ENCODE assay signal across 8 cellular contexts in genomic region chr9:132079391-132080071, GRCh38. TPM values are rescaled to one million over a fixed set of nuclear protein-coding genes. Genes with fewer than 3 reads are reported as not detected.
DNase-seq lines count a peak whose midpoint lies in the region; ATAC-seq and TF ChIP-seq lines count a peak whose summit lies in the region.

A gene with protein sequence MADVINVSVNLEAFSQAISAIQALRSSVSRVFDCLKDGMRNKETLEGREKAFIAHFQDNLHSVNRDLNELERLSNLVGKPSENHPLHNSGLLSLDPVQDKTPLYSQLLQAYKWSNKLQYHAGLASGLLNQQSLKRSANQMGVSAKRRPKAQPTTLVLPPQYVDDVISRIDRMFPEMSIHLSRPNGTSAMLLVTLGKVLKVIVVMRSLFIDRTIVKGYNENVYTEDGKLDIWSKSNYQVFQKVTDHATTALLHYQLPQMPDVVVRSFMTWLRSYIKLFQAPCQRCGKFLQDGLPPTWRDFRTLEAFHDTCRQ (minus strand): TSS chr9:132079867. CDS start chr9:132079844, 23 bp downstream.

- no peaks in the 10 kb centered on the region for H3K9me3 ChIP-seq in AG04450 (ENCODE audit: control insufficient read depth, insufficient read depth, low read length)

- H3K27me3 ChIP-seq in AG04450 (ENCODE audit: control insufficient read depth, insufficient read depth, low read length) (no peaks in the 10 kb centered on the region), kidney epithelial cell (ENCODE audit: control insufficient read depth, insufficient read depth, low read length) (no peaks in the 10 kb centered on the region)

- H3K36me3 ChIP-seq in kidney epithelial cell (ENCODE audit: control insufficient read depth, insufficient read depth, low read length), result no peaks in the 10 kb centered on the region

- DNase-seq in AG04450 (ENCODE audit: low read depth, low spot score) (peak; percentile 62), NCI-H510A (lab: John Stamatoyannopoulos, UW) (peak; percentile 89), cerebellum (ENCODE audit: low spot score) (peak; percentile 89), kidney epithelial cell (ENCODE audit: low read depth) (peak; percentile 71)
- peak; percentile 91 for DNase-seq in activated CD4-positive, alpha-beta T cell treated with anti-CD3 and anti-CD28 coated beads for 1 hour
- peak; percentile 95 for DNase-seq in stimulated activated CD4-positive, alpha-beta T cell treated with anti-CD3 and anti-CD28 coated beads, Interleukin-15, amount 100 ng/mL, for 24 hours

- POLR2A ChIA-PET in AG04450 (lab: Yijun Ruan, JAX), result interaction anchor here (0.7 to 1.1 kb wide), 2 partner anchors 142 to 242 kb away, joined by 3 read pairs; no protein-coding TSS in a partner anchor

- ATAC-seq in GM18907 (IDR thresholded peaks at IDR 0.05; ENCODE audit: unreplicated experiment) (peak; percentile 88), HG03354 (IDR thresholded peaks at IDR 0.05; ENCODE audit: poor library complexity, severe bottlenecking, unreplicated experiment) (peak; percentile 89)

- TF ChIP-seq CTCF in AG04450 (IDR thresholded peaks at IDR 0.05; ENCODE audit: low read depth, low read length), result no peak
- no peak for TF ChIP-seq CTCF in kidney epithelial cell (IDR thresholded peaks at IDR 0.05; ENCODE audit: insufficient read depth, low read length, poor library complexity, severe bottlenecking)

- H3K27ac ChIP-seq in AG04450 (ENCODE audit: low read depth, low read length), result no peak within 1 kb of the TSS

- H3K4me3 ChIP-seq in AG04450 (ENCODE audit: low read depth, low read length) (peak within 1 kb of the TSS; percentile 82), kidney epithelial cell (ENCODE audit: low read depth, low read length) (peak within 1 kb of the TSS; percentile 77)

- CTCF ChIA-PET in AG04450 (lab: Charles Lee), result interaction anchor here (1.3 kb wide), 1 partner anchor 9 kb away, joined by 3 read pairs; no protein-coding TSS in a partner anchor

RNA-seq across cellular contexts. Expression of the gene that starts here (rescaled TPM):
- polyA plus RNA-seq in AG04450 (2011; rRNA removed), result 36.6 and 42.9 TPM in 2 replicates
- polyA minus RNA-seq in AG04450 (2011; rRNA and poly(A)+ RNA removed), result 32.1 and 37.7 TPM in 2 replicates
- total RNA-seq in cerebellum (14.7 TPM), kidney epithelial cell (27.7 and 34.5 TPM in 2 replicates)
